Comparison of ENCODE assay signal across 8 cellular contexts in genomic region chr10:69629897-69630650, GRCh38. TPM values are rescaled to one million over a fixed set of nuclear protein-coding genes. Genes with fewer than 3 reads are reported as not detected.
DNase-seq lines count a peak whose midpoint lies in the region; ATAC-seq lines count a peak whose summit lies in the region.

Gene FAM241B, plus strand, starts transcription at chr10:69630247. Its CDS starts 1,497 bp downstream, at chr10:69631744.

- H3K36me3 Mint-ChIP-seq in memory B cell = no peaks in the 10 kb centered on the region

- peak; percentile 80 for DNase-seq in DMS 273 (lab: John Stamatoyannopoulos, UW; ENCODE audit: unreplicated experiment)
- no peak for DNase-seq in DMS 273 treated with DMSO at 0.1 percent for 48 hours (lab: John Stamatoyannopoulos, UW)
- peak; percentile 25 for DNase-seq in NCI-H1105 (lab: John Stamatoyannopoulos, UW)
- peak; percentile 57 to 63 for DNase-seq in activated CD4-positive, alpha-beta T cell treated with anti-CD3 and anti-CD28 coated beads, Interleukin-2, amount 50 U/mL, for 24 hours (ENCODE audit: low read depth in 1 of 2, low spot score in 1 of 2)
- peak; percentile 11 to 47 for DNase-seq in dermis microvascular lymphatic vessel endothelial cell (ENCODE audit: low read depth in 2 of 2)
- DNase-seq in memory B cell (ENCODE audit: low spot score in 2 of 2) = peak; percentile 38 to 51
- DNase-seq in stimulated activated CD8-positive, alpha-beta memory T cell treated with anti-CD3 and anti-CD28 coated beads, Interleukin-12 subunit alpha, Interleukin-12 subunit beta, amount 100 ng/mL, for 4 hours (ENCODE audit: low read depth) = peak; percentile 45

- H3K4me3 Mint-ChIP-seq in memory B cell = peak within 1 kb of the TSS; percentile 49

- no peak within 1 kb of the TSS for H3K27ac Mint-ChIP-seq in memory B cell

- peaks cover 15% of the 10 kb centered on the region for H3K27me3 Mint-ChIP-seq in memory B cell

- ATAC-seq in memory B cell (ENCODE audit: low read depth) (peak; percentile 69), HG03565 (IDR thresholded peaks at IDR 0.05; ENCODE audit: unreplicated experiment) (no peak)

- H3K4me1 Mint-ChIP-seq in memory B cell = no peaks in the 10 kb centered on the region

- H3K9me3 Mint-ChIP-seq in memory B cell = peaks cover 4% of the 10 kb centered on the region

RNA-seq across cellular contexts. Expression of gene FAM241B, which starts in this region (rescaled TPM):
- total RNA-seq in dermis microvascular lymphatic vessel endothelial cell = 0.25 and 0.39 TPM in 2 replicates

Comparison
In these comparisons a context has a peak if more than half of its experiments do, and no peak if none do; other contexts are left out.
1. Peak in DNase-seq in dermis microvascular lymphatic vessel endothelial cell; RNA of the gene not detected or under 1 TPM.